ENCODE assay signal across 2 cellular contexts in the genomic region with DNA sequence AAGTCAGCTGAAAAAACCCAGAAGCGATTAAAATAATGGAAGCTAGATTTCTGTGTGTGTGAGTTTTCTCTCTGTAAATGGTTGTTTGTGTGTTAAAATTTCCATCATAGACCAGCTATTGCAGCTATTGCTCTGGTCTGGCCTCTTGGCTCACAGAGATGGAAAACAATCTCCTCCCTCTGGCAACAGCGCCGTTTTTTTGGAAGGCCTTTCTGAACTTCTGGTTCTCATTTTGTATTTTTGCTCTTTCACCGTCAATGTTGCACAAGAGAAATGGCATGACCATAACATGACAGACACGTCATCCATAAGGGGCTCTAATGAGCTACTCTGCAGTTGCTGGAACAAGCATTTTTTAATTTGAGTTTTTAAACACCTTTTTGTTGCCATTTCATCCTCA.
TF ChIP-seq lines count a peak whose summit lies in the region.

No MANE protein-coding gene starts in this region.

TF ChIP-seq in liver, 16 proteins besides CTCF, POLR2A, EP300 and RAD21 (continued from another document):
- TF ChIP-seq, protein P1, sequence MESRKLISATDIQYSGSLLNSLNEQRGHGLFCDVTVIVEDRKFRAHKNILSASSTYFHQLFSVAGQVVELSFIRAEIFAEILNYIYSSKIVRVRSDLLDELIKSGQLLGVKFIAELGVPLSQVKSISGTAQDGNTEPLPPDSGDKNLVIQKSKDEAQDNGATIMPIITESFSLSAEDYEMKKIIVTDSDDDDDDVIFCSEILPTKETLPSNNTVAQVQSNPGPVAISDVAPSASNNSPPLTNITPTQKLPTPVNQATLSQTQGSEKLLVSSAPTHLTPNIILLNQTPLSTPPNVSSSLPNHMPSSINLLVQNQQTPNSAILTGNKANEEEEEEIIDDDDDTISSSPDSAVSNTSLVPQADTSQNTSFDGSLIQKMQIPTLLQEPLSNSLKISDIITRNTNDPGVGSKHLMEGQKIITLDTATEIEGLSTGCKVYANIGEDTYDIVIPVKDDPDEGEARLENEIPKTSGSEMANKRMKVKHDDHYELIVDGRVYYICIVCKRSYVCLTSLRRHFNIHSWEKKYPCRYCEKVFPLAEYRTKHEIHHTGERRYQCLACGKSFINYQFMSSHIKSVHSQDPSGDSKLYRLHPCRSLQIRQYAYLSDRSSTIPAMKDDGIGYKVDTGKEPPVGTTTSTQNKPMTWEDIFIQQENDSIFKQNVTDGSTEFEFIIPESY (IDR thresholded peaks at IDR 0.05), result no peak
- no peak for TF ChIP-seq YY1 (IDR thresholded peaks at IDR 0.05)
- TF ChIP-seq, protein P2, sequence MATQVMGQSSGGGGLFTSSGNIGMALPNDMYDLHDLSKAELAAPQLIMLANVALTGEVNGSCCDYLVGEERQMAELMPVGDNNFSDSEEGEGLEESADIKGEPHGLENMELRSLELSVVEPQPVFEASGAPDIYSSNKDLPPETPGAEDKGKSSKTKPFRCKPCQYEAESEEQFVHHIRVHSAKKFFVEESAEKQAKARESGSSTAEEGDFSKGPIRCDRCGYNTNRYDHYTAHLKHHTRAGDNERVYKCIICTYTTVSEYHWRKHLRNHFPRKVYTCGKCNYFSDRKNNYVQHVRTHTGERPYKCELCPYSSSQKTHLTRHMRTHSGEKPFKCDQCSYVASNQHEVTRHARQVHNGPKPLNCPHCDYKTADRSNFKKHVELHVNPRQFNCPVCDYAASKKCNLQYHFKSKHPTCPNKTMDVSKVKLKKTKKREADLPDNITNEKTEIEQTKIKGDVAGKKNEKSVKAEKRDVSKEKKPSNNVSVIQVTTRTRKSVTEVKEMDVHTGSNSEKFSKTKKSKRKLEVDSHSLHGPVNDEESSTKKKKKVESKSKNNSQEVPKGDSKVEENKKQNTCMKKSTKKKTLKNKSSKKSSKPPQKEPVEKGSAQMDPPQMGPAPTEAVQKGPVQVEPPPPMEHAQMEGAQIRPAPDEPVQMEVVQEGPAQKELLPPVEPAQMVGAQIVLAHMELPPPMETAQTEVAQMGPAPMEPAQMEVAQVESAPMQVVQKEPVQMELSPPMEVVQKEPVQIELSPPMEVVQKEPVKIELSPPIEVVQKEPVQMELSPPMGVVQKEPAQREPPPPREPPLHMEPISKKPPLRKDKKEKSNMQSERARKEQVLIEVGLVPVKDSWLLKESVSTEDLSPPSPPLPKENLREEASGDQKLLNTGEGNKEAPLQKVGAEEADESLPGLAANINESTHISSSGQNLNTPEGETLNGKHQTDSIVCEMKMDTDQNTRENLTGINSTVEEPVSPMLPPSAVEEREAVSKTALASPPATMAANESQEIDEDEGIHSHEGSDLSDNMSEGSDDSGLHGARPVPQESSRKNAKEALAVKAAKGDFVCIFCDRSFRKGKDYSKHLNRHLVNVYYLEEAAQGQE (IDR thresholded peaks at IDR 0.05), result no peak
- TF ChIP-seq NR2F2 (IDR thresholded peaks at IDR 0.05), result no peak
- TF ChIP-seq, protein P3, sequence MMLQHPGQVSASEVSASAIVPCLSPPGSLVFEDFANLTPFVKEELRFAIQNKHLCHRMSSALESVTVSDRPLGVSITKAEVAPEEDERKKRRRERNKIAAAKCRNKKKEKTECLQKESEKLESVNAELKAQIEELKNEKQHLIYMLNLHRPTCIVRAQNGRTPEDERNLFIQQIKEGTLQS (IDR thresholded peaks at IDR 0.05), result no peak
- TF ChIP-seq TAF1 (conservative IDR thresholded peaks at IDR 0.05), result no peak
- no peak for TF ChIP-seq EGR1 (IDR thresholded peaks at IDR 0.05; ENCODE audit: low read depth in 2 of 2)
- no peak for TF ChIP-seq RXRA (IDR thresholded peaks at IDR 0.05)
- TF ChIP-seq FOXA2 (IDR thresholded peaks at IDR 0.05), result no peak

TF ChIP-seq in HepG2, 621 proteins besides CTCF, POLR2A, EP300 and RAD21 (continued from another document):
- TF ChIP-seq MED13 (CRISPR knock-in tag; IDR thresholded peaks at IDR 0.05), result no peak
- TF ChIP-seq, protein P4, sequence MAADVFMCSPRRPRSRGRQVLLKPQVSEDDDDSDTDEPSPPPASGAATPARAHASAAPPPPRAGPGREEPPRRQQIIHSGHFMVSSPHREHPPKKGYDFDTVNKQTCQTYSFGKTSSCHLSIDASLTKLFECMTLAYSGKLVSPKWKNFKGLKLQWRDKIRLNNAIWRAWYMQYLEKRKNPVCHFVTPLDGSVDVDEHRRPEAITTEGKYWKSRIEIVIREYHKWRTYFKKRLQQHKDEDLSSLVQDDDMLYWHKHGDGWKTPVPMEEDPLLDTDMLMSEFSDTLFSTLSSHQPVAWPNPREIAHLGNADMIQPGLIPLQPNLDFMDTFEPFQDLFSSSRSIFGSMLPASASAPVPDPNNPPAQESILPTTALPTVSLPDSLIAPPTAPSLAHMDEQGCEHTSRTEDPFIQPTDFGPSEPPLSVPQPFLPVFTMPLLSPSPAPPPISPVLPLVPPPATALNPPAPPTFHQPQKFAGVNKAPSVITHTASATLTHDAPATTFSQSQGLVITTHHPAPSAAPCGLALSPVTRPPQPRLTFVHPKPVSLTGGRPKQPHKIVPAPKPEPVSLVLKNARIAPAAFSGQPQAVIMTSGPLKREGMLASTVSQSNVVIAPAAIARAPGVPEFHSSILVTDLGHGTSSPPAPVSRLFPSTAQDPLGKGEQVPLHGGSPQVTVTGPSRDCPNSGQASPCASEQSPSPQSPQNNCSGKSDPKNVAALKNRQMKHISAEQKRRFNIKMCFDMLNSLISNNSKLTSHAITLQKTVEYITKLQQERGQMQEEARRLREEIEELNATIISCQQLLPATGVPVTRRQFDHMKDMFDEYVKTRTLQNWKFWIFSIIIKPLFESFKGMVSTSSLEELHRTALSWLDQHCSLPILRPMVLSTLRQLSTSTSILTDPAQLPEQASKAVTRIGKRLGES (CRISPR knock-in tag; IDR thresholded peaks at IDR 0.05; ENCODE audit: borderline replicate concordance), result no peak
- no peak for TF ChIP-seq JUN (CRISPR knock-in tag; IDR thresholded peaks at IDR 0.05)
- no peak for TF ChIP-seq PHB2 (IDR thresholded peaks at IDR 0.05; ENCODE audit: partially characterized antibody)
- TF ChIP-seq, protein P5, sequence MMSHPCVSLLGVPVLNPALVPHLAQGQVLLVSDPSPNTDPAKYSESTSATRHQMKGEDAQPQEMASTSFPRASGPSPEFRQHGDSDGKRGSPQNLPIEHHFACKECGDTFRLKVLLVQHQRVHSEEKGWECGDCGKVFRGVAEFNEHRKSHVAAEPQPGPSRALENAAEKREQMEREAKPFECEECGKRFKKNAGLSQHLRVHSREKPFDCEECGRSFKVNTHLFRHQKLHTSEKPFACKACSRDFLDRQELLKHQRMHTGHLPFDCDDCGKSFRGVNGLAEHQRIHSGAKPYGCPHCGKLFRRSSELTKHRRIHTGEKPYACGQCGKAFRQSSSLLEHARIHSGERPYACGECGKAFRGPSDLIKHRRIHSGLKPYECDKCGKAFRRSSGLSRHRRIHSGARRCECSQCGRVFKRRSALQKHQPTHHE (CRISPR knock-in tag; IDR thresholded peaks at IDR 0.05; ENCODE audit: borderline replicate concordance), result no peak
- TF ChIP-seq JUND (CRISPR knock-in tag; IDR thresholded peaks at IDR 0.05), result no peak
- no peak for TF ChIP-seq NR2F6 (IDR thresholded peaks at IDR 0.05)
- TF ChIP-seq NR2F6 (CRISPR knock-in tag; IDR thresholded peaks at IDR 0.05), result no peak
- no peak for TF ChIP-seq FOXO1 (CRISPR knock-in tag; IDR thresholded peaks at IDR 0.05)
- no peak for TF ChIP-seq ZFP36L2 (CRISPR knock-in tag; IDR thresholded peaks at IDR 0.05)
- no peak for TF ChIP-seq MED8 (CRISPR knock-in tag; IDR thresholded peaks at IDR 0.05; ENCODE audit: insufficient replicate concordance)
- no peak for TF ChIP-seq NFE2L2 (IDR thresholded peaks at IDR 0.05; ENCODE audit: low read length)
